ENCODE assay signal across 8 cellular contexts in the genomic region with DNA sequence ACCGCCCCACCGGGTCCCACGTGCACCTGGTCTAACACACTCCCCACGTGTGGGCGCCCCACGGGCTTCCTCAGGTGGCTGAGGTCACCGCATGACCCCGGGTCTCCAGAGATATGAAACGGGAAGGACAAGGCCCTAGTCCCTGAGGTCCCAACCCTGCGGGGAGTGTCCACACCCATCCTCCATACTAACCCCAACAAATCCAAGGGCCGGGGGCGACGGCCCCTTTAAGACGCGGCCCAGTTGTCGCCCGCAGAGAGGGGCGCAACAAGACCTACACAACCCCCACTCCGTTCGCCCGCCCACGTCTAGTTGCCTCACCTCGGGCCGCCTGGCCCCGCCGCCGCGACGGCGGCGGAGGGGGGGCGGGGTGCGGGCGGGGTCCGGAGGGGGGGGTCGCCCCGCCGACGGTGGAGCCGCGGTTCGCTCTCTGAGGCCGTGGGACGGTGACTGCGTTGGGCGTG.
DNase-seq lines count a peak whose midpoint lies in the region; ATAC-seq lines count a peak whose summit lies in the region.

No MANE protein-coding gene starts in this region.

- peak overlapping the region; percentile 84 to 93 for H3K4me3 ChIP-seq in muscle layer of colon (ENCODE audit: low read depth in 1 of 2, low read length in 2 of 2)

- DNase-seq in NCI-H2196 (lab: John Stamatoyannopoulos, UW; ENCODE audit: unreplicated experiment) (peak; percentile 32), NCI-H2196 treated with DMSO at 0.1 percent for 48 hours (lab: John Stamatoyannopoulos, UW; ENCODE audit: unreplicated experiment) (no peak), NCI-H69 (lab: John Stamatoyannopoulos, UW) (peak; percentile 89), epidermal melanocyte (ENCODE audit: insufficient read length, low spot score) (peak; percentile 54)
- peak; percentile 19 for DNase-seq in activated CD8-positive, alpha-beta memory T cell treated with anti-CD3 and anti-CD28 coated beads, Interleukin-2, amount 50 U/mL, for 24 hours (ENCODE audit: extremely low read depth)
- DNase-seq in stimulated activated CD8-positive, alpha-beta memory T cell treated with anti-CD3 and anti-CD28 coated beads, Interleukin-7, amount 100 ng/mL, for 4 hours (ENCODE audit: low read depth in 2 of 2) = peak; percentile 82 to 86

- H3K9me3 ChIP-seq in muscle layer of colon (ENCODE audit: low read length) = no peaks in the 10 kb centered on the region

- no peaks in the 10 kb centered on the region for H3K27me3 ChIP-seq in muscle layer of colon (ENCODE audit: control insufficient read depth in 1 of 2, insufficient read depth in 2 of 2, low read length in 2 of 2)

- H3K36me3 ChIP-seq in muscle layer of colon (ENCODE audit: insufficient read depth, low read length) = no peaks in the 10 kb centered on the region

- peaks cover 15% of the 10 kb centered on the region for H3K4me1 ChIP-seq in muscle layer of colon (ENCODE audit: insufficient read depth, low read length)

- H3K9ac ChIP-seq in muscle layer of colon (ENCODE audit: low read length) = peak overlapping the region; percentile 65

- ATAC-seq in HG02884 (IDR thresholded peaks at IDR 0.05; ENCODE audit: unreplicated experiment) = peak; percentile 46

- peak overlapping the region; percentile 95 for H3K27ac ChIP-seq in muscle layer of colon (ENCODE audit: low read depth, low read length)
